1 cellular context compared by ENCODE assay signal in genomic region chr2:152471013-152471412, GRCh38.
TF ChIP-seq lines count a peak whose summit lies in the region.

No MANE protein-coding gene starts in this region.

TF ChIP-seq in GM12878, 131 proteins besides CTCF, POLR2A, EP300 and RAD21 (continued from another document):
- TF ChIP-seq ZSCAN29 (IDR thresholded peaks at IDR 0.05), result no peak
- TF ChIP-seq MLLT1 (IDR thresholded peaks at IDR 0.05), result no peak
- TF ChIP-seq ZNF217 (IDR thresholded peaks at IDR 0.05), result no peak
- no peak for TF ChIP-seq USF1 (IDR thresholded peaks at IDR 0.05; ENCODE audit: borderline replicate concordance, extremely low read length, insufficient read depth, low read depth, low read length)
- no peak for TF ChIP-seq TCF12 (IDR thresholded peaks at IDR 0.05; ENCODE audit: low read depth, low read length)
- no peak for TF ChIP-seq SPI1 (IDR thresholded peaks at IDR 0.05; ENCODE audit: borderline replicate concordance, insufficient read depth, low read depth, low read length)
- no peak for TF ChIP-seq POU2F2 (IDR thresholded peaks at IDR 0.05; ENCODE audit: borderline replicate concordance, low read depth, low read length)
- TF ChIP-seq ZBTB40 (IDR thresholded peaks at IDR 0.05; ENCODE audit: borderline replicate concordance), result no peak
- TF ChIP-seq PRDM15 (CRISPR knock-in tag; IDR thresholded peaks at IDR 0.05), result no peak
